ENCODE assay signal across 15 cellular contexts in genomic region chr16:3689731-3690130, GRCh38. TPM values are rescaled to one million over a fixed set of nuclear protein-coding genes. Genes with fewer than 3 reads are reported as not detected.
DNase-seq lines count a peak whose midpoint lies in the region; ATAC-seq and TF ChIP-seq lines count a peak whose summit lies in the region.
"Had no signal": no experiment of that assay in that cellular context is flagged by ENCODE, and none has a peak within 500 bp of the region (broad histone marks: within the 10 kb centered on the region; RNA-seq: fewer than 3 reads in every experiment).

No MANE protein-coding gene starts in this region.

- TF ChIP-seq POLR2A in gastrocnemius medialis (IDR thresholded peaks at IDR 0.05) = no peak

- CTCF ChIA-PET in AG04450 (lab: Charles Lee) = interaction anchor here (0.5 to 1.9 kb wide), 20 partner anchors 8 to 539 kb away, joined by 3 to 19 read pairs (median 4); no protein-coding TSS in a partner anchor

- intact Hi-C loops in gastrocnemius medialis (cut with DNase I; ENCODE audit: low total_unique reads) = loop anchor here (1.0 to 2.0 kb wide), 3 partner anchors 27 to 191 kb away; partner anchors contain the start of genes CREBBP and TRAP1
- intact Hi-C loops in activated CD4-positive, alpha-beta T cell treated with anti-CD3 and anti-CD28 coated beads, Interleukin-2, amount 10 ng/mL, durations not matched to agents 24 days and 14 days (cut with micrococcal nuclease) = loop anchor here (1.0 to 2.0 kb wide), 2 partner anchors 27 to 191 kb away; partner anchors contain the start of genes CREBBP and TRAP1

- H3K4me1 Mint-ChIP-seq in activated CD4-positive, alpha-beta T cell treated with anti-CD3 and anti-CD28 coated beads, Interleukin-2, amount 10 ng/mL, durations not matched to agents 24 days and 14 days = peaks cover 7% of the 10 kb centered on the region
- H3K4me1 Mint-ChIP-seq in T-helper 2 cell treated with Interferon-gamma antibody and Interleukin-4, amounts not matched to agents 5 μg/mL and 100 μg/mL, for 36 hours (ENCODE audit: low read depth) = peaks cover 7% of the 10 kb centered on the region

- H3K4me3 Mint-ChIP-seq in activated CD4-positive, alpha-beta T cell treated with anti-CD3 and anti-CD28 coated beads, Interleukin-2, amount 10 ng/mL, durations not matched to agents 24 days and 14 days = no peak overlapping the region
- no peak overlapping the region for H3K4me3 Mint-ChIP-seq in T-helper 2 cell treated with Interferon-gamma antibody and Interleukin-4, amounts not matched to agents 5 μg/mL and 100 μg/mL, for 36 hours
- H3K4me3 Mint-ChIP-seq: activated CD8-positive, alpha-beta memory T cell treated with anti-CD3 and anti-CD28 coated beads, Interleukin-2, amount 10 ng/mL, durations not matched to agents 7 days and 5 days; activated naive CD8-positive, alpha-beta T cell; CD8-positive, alpha-beta T cell had no signal

- DNase-seq in AG04450 (ENCODE audit: low read depth, low spot score) (no peak), RPMI7951 (ENCODE audit: low read depth) (peak; percentile 42), fibroblast of peridontal ligament (ENCODE audit: extremely low read depth) (peak; percentile 5), gastrocnemius medialis (no peak), SIG-M5 treated with dmso at 0.1 percent for 504 hours (lab: John Stamatoyannopoulos, UW; ENCODE audit: unreplicated experiment) (no peak), HAP-1 (ENCODE audit: low spot score in 2 of 2) (no peak)
- no peak for DNase-seq in activated CD4-positive, alpha-beta T cell treated with anti-CD3 and anti-CD28 coated beads, Interleukin-2, amount 10 ng/mL, durations not matched to agents 24 days and 14 days
- no peak for DNase-seq in T-helper 2 cell treated with Interferon-gamma antibody and Interleukin-4, amounts not matched to agents 5 μg/mL and 100 μg/mL, for 36 hours (ENCODE audit: low spot score)

- no peaks in the 10 kb centered on the region for H3K27me3 ChIP-seq in AG04450 (ENCODE audit: control insufficient read depth, insufficient read depth, low read length)
- no peaks in the 10 kb centered on the region for H3K27me3 ChIP-seq in gastrocnemius medialis
- no peaks in the 10 kb centered on the region for H3K27me3 ChIP-seq in HAP-1 (ENCODE audit: low read depth)
- H3K27me3 ChIP-seq: right lobe of liver, upper lobe of right lung had no signal

- in situ Hi-C loops in gastrocnemius medialis (cut with MboI; ENCODE audit: low sequenced_read_pairs in 4 of 4) (loop anchor here (5.0 to 25.0 kb wide), 4 partner anchors 68 to 198 kb away; partner anchors contain the start of gene CREBBP (in 1 of the 4)), HAP-1 (cut with MboI; ENCODE audit: low sequenced_read_pairs) (no loop called here)

- no peak overlapping the region for H3K27ac Mint-ChIP-seq in activated CD4-positive, alpha-beta T cell treated with anti-CD3 and anti-CD28 coated beads, Interleukin-2, amount 10 ng/mL, durations not matched to agents 24 days and 14 days
- no peak overlapping the region for H3K27ac Mint-ChIP-seq in T-helper 2 cell treated with Interferon-gamma antibody and Interleukin-4, amounts not matched to agents 5 μg/mL and 100 μg/mL, for 36 hours
- H3K27ac Mint-ChIP-seq: CD8-positive, alpha-beta T cell had no signal

- H3K36me3 ChIP-seq in gastrocnemius medialis (peaks cover 0 to 36% of the 10 kb centered on the region in 2 donors), HAP-1 (replicated peaks) (peaks cover 61% of the 10 kb centered on the region)

- TF ChIP-seq CTCF in AG04450 (IDR thresholded peaks at IDR 0.05; ENCODE audit: low read depth, low read length) (no peak), gastrocnemius medialis (IDR thresholded peaks at IDR 0.05 in 4 of 5, conservative IDR thresholded peaks at IDR 0.05 in 1 of 5) (no peak)

- H3K36me3 Mint-ChIP-seq in activated CD4-positive, alpha-beta T cell treated with anti-CD3 and anti-CD28 coated beads, Interleukin-2, amount 10 ng/mL, durations not matched to agents 24 days and 14 days (ENCODE audit: low read depth) = peaks cover 39% of the 10 kb centered on the region
- H3K36me3 Mint-ChIP-seq in T-helper 2 cell treated with Interferon-gamma antibody and Interleukin-4, amounts not matched to agents 5 μg/mL and 100 μg/mL, for 36 hours (ENCODE audit: low read depth) = peaks cover 27% of the 10 kb centered on the region

- no peaks in the 10 kb centered on the region for H3K27me3 Mint-ChIP-seq in activated CD4-positive, alpha-beta T cell treated with anti-CD3 and anti-CD28 coated beads, Interleukin-2, amount 10 ng/mL, durations not matched to agents 24 days and 14 days
- H3K27me3 Mint-ChIP-seq in T-helper 2 cell treated with Interferon-gamma antibody and Interleukin-4, amounts not matched to agents 5 μg/mL and 100 μg/mL, for 36 hours (ENCODE audit: low read depth) = no peaks in the 10 kb centered on the region
- H3K27me3 Mint-ChIP-seq: activated CD8-positive, alpha-beta memory T cell treated with anti-CD3 and anti-CD28 coated beads, Interleukin-2, amount 10 ng/mL, durations not matched to agents 7 days and 5 days; activated naive CD8-positive, alpha-beta T cell; dendritic cell treated with granulocyte-macrophage colony-stimulating factor and Interleukin-4, amounts not matched to agents 40 ng/mL and 50 ng/mL, for 4 days had no signal

- H3K4me3 ChIP-seq in AG04450 (ENCODE audit: low read depth, low read length) (no peak overlapping the region), gastrocnemius medialis (no peak overlapping the region), HAP-1 (no peak overlapping the region)
- H3K4me3 ChIP-seq: K562, right lobe of liver, upper lobe of right lung had no signal

- peak overlapping the region; percentile 39 for H3K27ac ChIP-seq in AG04450 (ENCODE audit: low read depth, low read length)
- H3K27ac ChIP-seq in gastrocnemius medialis = peak overlapping the region; percentile 65 to 84 (median 74)
- H3K27ac ChIP-seq: right lobe of liver, upper lobe of right lung had no signal

- H3K9me3 ChIP-seq in AG04450 (ENCODE audit: control insufficient read depth, insufficient read depth, low read length) (no peaks in the 10 kb centered on the region), gastrocnemius medialis (no peaks in the 10 kb centered on the region), HAP-1 (no peaks in the 10 kb centered on the region)
- H3K9me3 ChIP-seq: right lobe of liver, upper lobe of right lung had no signal

- ATAC-seq in gastrocnemius medialis = no peak

- peaks cover 16 to 21% of the 10 kb centered on the region in 2 donors for H3K4me1 ChIP-seq in gastrocnemius medialis
- H3K4me1 ChIP-seq in HAP-1 = peaks cover 2% of the 10 kb centered on the region; the same call in 1 of the 2 replicates

- H3K9me3 Mint-ChIP-seq in activated CD4-positive, alpha-beta T cell treated with anti-CD3 and anti-CD28 coated beads, Interleukin-2, amount 10 ng/mL, durations not matched to agents 24 days and 14 days = no peaks in the 10 kb centered on the region
- no peaks in the 10 kb centered on the region for H3K9me3 Mint-ChIP-seq in T-helper 2 cell treated with Interferon-gamma antibody and Interleukin-4, amounts not matched to agents 5 μg/mL and 100 μg/mL, for 36 hours
- H3K9me3 Mint-ChIP-seq: CD8-positive, alpha-beta T cell; dendritic cell treated with granulocyte-macrophage colony-stimulating factor and Interleukin-4, amounts not matched to agents 40 ng/mL and 50 ng/mL, for 4 days had no signal

- POLR2A ChIA-PET in AG04450 (lab: Yijun Ruan, JAX) = interaction anchor here (0.7 to 1.5 kb wide), 3 partner anchors 28 to 317 kb away, joined by 3 to 6 read pairs (median 4); partner anchors contain the start of genes NAA60, TRAP1 and ZNF597

RNA-seq across cellular contexts. Expression of gene TRAP1, which starts 27.6 kb away (rescaled TPM):
- polyA plus RNA-seq in AG04450 (2011; rRNA removed) = 83.9 and 119 TPM in 2 replicates
- polyA minus RNA-seq in AG04450 (2011; rRNA and poly(A)+ RNA removed) = 88.3 and 97.8 TPM in 2 replicates
- total RNA-seq in RPMI7951 (2014; rRNA removed; shearing (Covaris generic)) = 37.9 and 48.7 TPM in 2 replicates
- 100 to 1,000 TPM; 103 to 140 (median 122) TPM for total RNA-seq in gastrocnemius medialis
- 394 and 421 TPM in 2 replicates for total RNA-seq in activated CD4-positive, alpha-beta T cell treated with anti-CD3 and anti-CD28 coated beads, Interleukin-2, amount 10 ng/mL, durations not matched to agents 24 days and 14 days

RNA-seq across cellular contexts. Expression of gene DNASE1, which starts 35.2 kb away (rescaled TPM):
- 8.0 and 9.3 TPM in 2 replicates for polyA plus RNA-seq in AG04450 (2011; rRNA removed)
- polyA minus RNA-seq in AG04450 (2011; rRNA and poly(A)+ RNA removed) = 18.0 and 26.8 TPM in 2 replicates
- 5.1 and 7.4 TPM in 2 replicates for total RNA-seq in RPMI7951 (2014; rRNA removed; shearing (Covaris generic))
- 1 to 10 TPM; 2.5 to 7.3 (median 3.5) TPM for total RNA-seq in gastrocnemius medialis
- total RNA-seq in activated CD4-positive, alpha-beta T cell treated with anti-CD3 and anti-CD28 coated beads, Interleukin-2, amount 10 ng/mL, durations not matched to agents 24 days and 14 days = 11.0 and 11.6 TPM in 2 replicates

Comparison
In these comparisons a context has a peak if more than half of its experiments do, and no peak if none do; other contexts are left out.
1. DNase-seq: peak in RPMI7951 (single experiment) and fibroblast of peridontal ligament (single experiment); none in AG04450 (single experiment), gastrocnemius medialis (0 of 2), SIG-M5 treated with dmso at 0.1 percent for 504 hours (single experiment), activated CD4-positive, alpha-beta T cell treated with anti-CD3 and anti-CD28 coated beads, Interleukin-2, amount 10 ng/mL, durations not matched to agents 24 days and 14 days (single experiment), T-helper 2 cell treated with Interferon-gamma antibody and Interleukin-4, amounts not matched to agents 5 μg/mL and 100 μg/mL, for 36 hours (single experiment) and HAP-1 (0 of 2).